19 cellular contexts compared by ENCODE assay signal in genomic region chr19:426725-427445, GRCh38. TPM values are rescaled to one million over a fixed set of nuclear protein-coding genes. Genes with fewer than 3 reads are reported as not detected.
DNase-seq lines count a peak whose midpoint lies in the region; ATAC-seq lines count a peak whose summit lies in the region.
"Had no signal": no experiment of that assay in that cellular context is flagged by ENCODE, and none has a peak within 500 bp of the region (broad histone marks: within the 10 kb centered on the region; RNA-seq: fewer than 3 reads in every experiment).

No MANE protein-coding gene starts in this region.

- no peak overlapping the region for H3K4me3 Mint-ChIP-seq in activated CD8-positive, alpha-beta T cell treated with anti-CD3 and anti-CD28 coated beads, Interleukin-2, amount 10 ng/mL, durations not matched to agents 7 days and 5 days
- H3K4me3 Mint-ChIP-seq: activated CD4-positive, alpha-beta T cell treated with anti-CD3 and anti-CD28 coated beads, Interleukin-2, amount 10 ng/mL, durations not matched to agents 24 days and 14 days; activated T-helper 1 cell treated with anti-CD3 and anti-CD28 coated beads, Interleukin-12 subunit alpha, Interleukin-12 subunit beta, Interleukin-2, Interleukin-4 antibody, amounts not matched to agents 30 ng/mL and 10 ng/mL and 1 ng/mL, durations not matched to agents 14 hours and 24 hours and 36 hours; HFFc6; memory B cell had no signal

- no peaks in the 10 kb centered on the region for H3K27me3 Mint-ChIP-seq in activated CD8-positive, alpha-beta T cell treated with anti-CD3 and anti-CD28 coated beads, Interleukin-2, amount 10 ng/mL, durations not matched to agents 7 days and 5 days (ENCODE audit: low read depth)
- H3K27me3 Mint-ChIP-seq: activated CD4-positive, alpha-beta T cell treated with anti-CD3 and anti-CD28 coated beads, Interleukin-2, amount 10 ng/mL, durations not matched to agents 24 days and 14 days; memory B cell had no signal

- H3K9me3 Mint-ChIP-seq in activated CD8-positive, alpha-beta T cell treated with anti-CD3 and anti-CD28 coated beads, Interleukin-2, amount 10 ng/mL, durations not matched to agents 7 days and 5 days (ENCODE audit: insufficient read depth) = peaks cover 4% of the 10 kb centered on the region

- ATAC-seq in GM21737 (IDR thresholded peaks at IDR 0.05; ENCODE audit: unreplicated experiment) = no peak
- no peak for ATAC-seq in activated CD8-positive, alpha-beta T cell treated with anti-CD3 and anti-CD28 coated beads, Interleukin-2, amount 10 ng/mL, durations not matched to agents 7 days and 5 days

- DNase-seq in DMS 273 (lab: John Stamatoyannopoulos, UW; ENCODE audit: unreplicated experiment) (peak; percentile 72), DMS 273 treated with DMSO at 0.1 percent for 48 hours (lab: John Stamatoyannopoulos, UW) (no peak), SK-N-DZ (ENCODE audit: low spot score) (peak; percentile 56), head of caudate nucleus (peak in 23 of 42 donors; percentile 18 to 69 (median 41)), posterior cingulate gyrus (peak in 8 of 10 donors; percentile 42 to 95 (median 63))
- no peak for DNase-seq in activated CD4-positive, alpha-beta T cell treated with anti-CD3 and anti-CD28 coated beads, Interleukin-2, amount 50 U/mL, for 1 hour
- DNase-seq in activated CD8-positive, alpha-beta T cell treated with anti-CD3 and anti-CD28 coated beads, Interleukin-2, amount 10 ng/mL, durations not matched to agents 7 days and 5 days = no peak
- DNase-seq: activated CD4-positive, alpha-beta T cell treated with anti-CD3 and anti-CD28 coated beads, Interleukin-2, amount 10 ng/mL, durations not matched to agents 24 days and 14 days; activated naive CD4-positive, alpha-beta T cell treated with anti-CD3 and anti-CD28 coated beads, Interleukin-2, amount 50 U/mL, for 16 hours; HFFc6; KG1; naive B cell; NCI-H1436 treated with DMSO at 0.1 percent for 48 hours; NCI-H69; ovary had no signal

- no peak overlapping the region for H3K27ac Mint-ChIP-seq in activated CD8-positive, alpha-beta T cell treated with anti-CD3 and anti-CD28 coated beads, Interleukin-2, amount 10 ng/mL, durations not matched to agents 7 days and 5 days
- H3K27ac Mint-ChIP-seq: activated CD4-positive, alpha-beta T cell treated with anti-CD3 and anti-CD28 coated beads, Interleukin-2, amount 10 ng/mL, durations not matched to agents 24 days and 14 days; activated T-helper 1 cell treated with anti-CD3 and anti-CD28 coated beads, Interleukin-12 subunit alpha, Interleukin-12 subunit beta, Interleukin-2, Interleukin-4 antibody, amounts not matched to agents 30 ng/mL and 10 ng/mL and 1 ng/mL, durations not matched to agents 14 hours and 24 hours and 36 hours; HFFc6; memory B cell had no signal

- POLR2A ChIA-PET in activated CD8-positive, alpha-beta T cell treated with anti-CD3 and anti-CD28 coated beads, Interleukin-2, amount 10 ng/mL, durations not matched to agents 7 days and 5 days (lab: Charles Lee) = no interaction called here

- H3K36me3 Mint-ChIP-seq in activated CD8-positive, alpha-beta T cell treated with anti-CD3 and anti-CD28 coated beads, Interleukin-2, amount 10 ng/mL, durations not matched to agents 7 days and 5 days (ENCODE audit: low read depth) = peaks cover 3% of the 10 kb centered on the region
- H3K36me3 Mint-ChIP-seq: memory B cell, naive B cell had no signal

- CTCF ChIA-PET in activated CD8-positive, alpha-beta T cell treated with anti-CD3 and anti-CD28 coated beads, Interleukin-2, amount 10 ng/mL, durations not matched to agents 7 days and 5 days (lab: Charles Lee) = no interaction called here

- intact Hi-C loops in head of caudate nucleus (cut with DNase I) (no loop called here), posterior cingulate gyrus (cut with DNase I) (no loop called here)

- H3K4me1 Mint-ChIP-seq in activated CD8-positive, alpha-beta T cell treated with anti-CD3 and anti-CD28 coated beads, Interleukin-2, amount 10 ng/mL, durations not matched to agents 7 days and 5 days (ENCODE audit: low read depth) = no peaks in the 10 kb centered on the region
- H3K4me1 Mint-ChIP-seq: activated CD4-positive, alpha-beta T cell treated with anti-CD3 and anti-CD28 coated beads, Interleukin-2, amount 10 ng/mL, durations not matched to agents 24 days and 14 days; memory B cell; naive B cell had no signal

RNA-seq across cellular contexts. Expression of gene C2CD4C, which starts 17.9 kb away (rescaled TPM):
- polyA plus RNA-seq in SK-N-DZ (2014; cell fraction: cytosol; rRNA removed) = 8.0 and 11.7 TPM in 2 replicates
- polyA plus RNA-seq in SK-N-DZ (2014; cell fraction: nucleus; rRNA removed) = 26.7 and 31.2 TPM in 2 replicates
- total RNA-seq in activated CD8-positive, alpha-beta T cell treated with anti-CD3 and anti-CD28 coated beads, Interleukin-2, amount 10 ng/mL, durations not matched to agents 7 days and 5 days = not detected
- total RNA-seq: HFFc6 had no signal

RNA-seq across cellular contexts. Expression of gene SHC2, which starts 33.9 kb away (rescaled TPM):
- polyA plus RNA-seq in SK-N-DZ (2014; cell fraction: cytosol; rRNA removed) = 18.4 and 19.9 TPM in 2 replicates
- polyA plus RNA-seq in SK-N-DZ (2014; cell fraction: nucleus; rRNA removed) = 143 and 144 TPM in 2 replicates
- total RNA-seq in activated CD8-positive, alpha-beta T cell treated with anti-CD3 and anti-CD28 coated beads, Interleukin-2, amount 10 ng/mL, durations not matched to agents 7 days and 5 days = not detected
- total RNA-seq: activated CD4-positive, alpha-beta T cell treated with anti-CD3 and anti-CD28 coated beads, Interleukin-2, amount 10 ng/mL, durations not matched to agents 24 days and 14 days; activated T-helper 1 cell treated with anti-CD3 and anti-CD28 coated beads, Interleukin-12 subunit alpha, Interleukin-12 subunit beta, Interleukin-2, Interleukin-4 antibody, amounts not matched to agents 30 ng/mL and 10 ng/mL and 1 ng/mL, durations not matched to agents 14 hours and 24 hours and 36 hours; HFFc6; T-helper 2 cell treated with Interferon-gamma antibody and Interleukin-4, amounts not matched to agents 100 ng/mL and 5 ng/mL, for 36 hours had no signal

Comparison
In these comparisons a context has a peak if more than half of its experiments do, and no peak if none do; other contexts are left out.
1. DNase-seq: peak in DMS 273 (single experiment), SK-N-DZ (single experiment), head of caudate nucleus (23 of 42) and posterior cingulate gyrus (8 of 10); none in DMS 273 treated with DMSO at 0.1 percent for 48 hours (single experiment), activated CD4-positive, alpha-beta T cell treated with anti-CD3 and anti-CD28 coated beads, Interleukin-2, amount 50 U/mL, for 1 hour (single experiment) and activated CD8-positive, alpha-beta T cell treated with anti-CD3 and anti-CD28 coated beads, Interleukin-2, amount 10 ng/mL, durations not matched to agents 7 days and 5 days (single experiment).